ENCODE assay signal across 18 cellular contexts in genomic region chr19:52231154-52231565, GRCh38. TPM values are rescaled to one million over a fixed set of nuclear protein-coding genes. Genes with fewer than 3 reads are reported as not detected.
DNase-seq lines count a peak whose midpoint lies in the region; ATAC-seq and TF ChIP-seq lines count a peak whose summit lies in the region.
"Had no signal": no experiment of that assay in that cellular context is flagged by ENCODE, and none has a peak within 500 bp of the region (broad histone marks: within the 10 kb centered on the region; RNA-seq: fewer than 3 reads in every experiment).

No MANE protein-coding gene starts in this region.

- no peak overlapping the region for H2BK15ac ChIP-seq in IMR-90 (ENCODE audit: low read depth, low read length)

- H3K27ac ChIP-seq in DND-41 (ENCODE audit: low read length) (no peak overlapping the region), IMR-90 (ENCODE audit: insufficient read depth, low read length) (no peak overlapping the region)
- H3K27ac ChIP-seq: breast epithelium, heart left ventricle, right atrium auricular region had no signal

- peaks cover 0 to 7% (median under 1%) of the 10 kb centered on the region in 4 donors for H3K4me1 Mint-ChIP-seq in naive thymus-derived CD8-positive, alpha-beta T cell
- H3K4me1 Mint-ChIP-seq: CD14-positive monocyte, H9 had no signal

- H3K18ac ChIP-seq in IMR-90 (ENCODE audit: low read depth, low read length) = no peak overlapping the region

- peaks cover 0 to 23% (median 5%) of the 10 kb centered on the region in 3 donors for H3K36me3 Mint-ChIP-seq in naive thymus-derived CD8-positive, alpha-beta T cell

- H2BK120ac ChIP-seq in IMR-90 (ENCODE audit: low read depth, low read length) = no peak overlapping the region

- H2AK9ac ChIP-seq in IMR-90 (replicated peaks; ENCODE audit: low read depth, low read length, poor library complexity) = no peak overlapping the region

- H3K23ac ChIP-seq in IMR-90 (ENCODE audit: low read depth, low read length) = no peak overlapping the region

- H4K20me1 ChIP-seq in DND-41 (ENCODE audit: insufficient read depth, low read length) (no peaks in the 10 kb centered on the region), IMR-90 (ENCODE audit: insufficient read depth, low read length) (no peaks in the 10 kb centered on the region; the same call in 1 of the 2 replicates)

- no peaks in the 10 kb centered on the region for H3K9me3 Mint-ChIP-seq in naive thymus-derived CD8-positive, alpha-beta T cell
- H3K9me3 Mint-ChIP-seq: CD14-positive monocyte, H9 had no signal

- H3K9ac ChIP-seq in DND-41 (ENCODE audit: low read depth, low read length) = no peak overlapping the region
- no peak overlapping the region for H3K9ac ChIP-seq in IMR-90 (ENCODE audit: low read depth, low read length)

- POLR2A ChIA-PET in IMR-90 (lab: Charles Lee; ENCODE audit: unreplicated experiment) = no interaction called here
- POLR2A ChIA-PET in naive thymus-derived CD8-positive, alpha-beta T cell (lab: Charles Lee) = no interaction called here

- H2BK20ac ChIP-seq in IMR-90 (ENCODE audit: low read depth, low read length) = no peak overlapping the region

- peak; percentile 27; the same call in 1 of the 3 replicates for ATAC-seq in DND-41 (ENCODE audit: insufficient read depth, low read depth)
- no peak; the same call in 1 of the 2 replicates for ATAC-seq in IMR-90 (ENCODE audit: low read depth)
- ATAC-seq in naive thymus-derived CD8-positive, alpha-beta T cell = no peak
- no peak for ATAC-seq in HG03280 (IDR thresholded peaks at IDR 0.05; ENCODE audit: unreplicated experiment)
- ATAC-seq: left cardiac atrium, Panc1 had no signal

- H3K4ac ChIP-seq in IMR-90 (ENCODE audit: low read depth, low read length) = no peak overlapping the region

- H3K56ac ChIP-seq in IMR-90 (ENCODE audit: extremely low read depth, insufficient read depth, low read length) = no peak overlapping the region

- no TSS peak for BruUV-seq in IMR-90 (replicated peaks; lab: Mats Ljungman, UMichigan)

- H3K27me3 ChIP-seq in DND-41 (ENCODE audit: insufficient read depth, low read length, poor library complexity) (no peaks in the 10 kb centered on the region), IMR-90 (ENCODE audit: control insufficient read depth, insufficient read depth, low read length) (no peaks in the 10 kb centered on the region)
- H3K27me3 ChIP-seq: breast epithelium, heart left ventricle, right atrium auricular region had no signal

- peak overlapping the region in 6 of 10 donors; percentile 3 to 45 (median 32) for H3K27ac Mint-ChIP-seq in naive thymus-derived CD8-positive, alpha-beta T cell
- H3K27ac Mint-ChIP-seq: H9 had no signal

- no peaks in the 10 kb centered on the region for H3K9me1 ChIP-seq in IMR-90 (ENCODE audit: insufficient read depth, low read length)

- DNase-seq in DND-41 = no peak
- peak; percentile 1 for DNase-seq in IMR-90
- peak; percentile 21 for DNase-seq in ecto neural progenitor cell (ENCODE audit: low spot score)
- DNase-seq in naive thymus-derived CD8-positive, alpha-beta T cell = no peak
- no peak for DNase-seq in activated effector memory CD4-positive, alpha-beta T cell treated with Interleukin-2 at 50 U/mL for 16 hours
- DNase-seq in cortex of kidney (lab: John Stamatoyannopoulos, UW) = no peak
- DNase-seq: effector memory CD4-positive, alpha-beta T cell; H9; heart left ventricle; left cardiac atrium; NCI-H1436 treated with DMSO at 0.1 percent for 48 hours; NCI-H524 treated with DMSO at 0.1 percent for 48 hours; stimulated activated CD4-positive, alpha-beta T cell treated with anti-CD3 and anti-CD28 coated beads, Interleukin-4, amount 100 ng/mL, for 1 hour had no signal

- H2AK5ac ChIP-seq in IMR-90 (ENCODE audit: low read depth, low read length) = no peak overlapping the region

- intact Hi-C loops in IMR-90 (cut with micrococcal nuclease) = loop anchor here (10.0 kb wide), 1 partner anchor 306 kb away; the partner anchor contains the start of gene ZNF613

- H4K8ac ChIP-seq in IMR-90 (ENCODE audit: low read depth in 2 of 2, low read length in 2 of 2) = no peak overlapping the region

- TF ChIP-seq RAD21 in IMR-90 (IDR thresholded peaks at IDR 0.05; ENCODE audit: low read length) = no peak

- in situ Hi-C loops in IMR-90 (cut with MboI; ENCODE audit: low sequenced_read_pairs) = no loop called here

- H3K4me2 ChIP-seq in DND-41 (ENCODE audit: insufficient read depth, low read length) = no peak overlapping the region
- no peak overlapping the region for H3K4me2 ChIP-seq in IMR-90 (ENCODE audit: low read depth, low read length)

- H3K14ac ChIP-seq in IMR-90 (replicated peaks; ENCODE audit: low read depth, low read length) = no peak overlapping the region

- H4K91ac ChIP-seq in IMR-90 (ENCODE audit: insufficient read depth, low read depth, low read length) = no peak overlapping the region

- H3K4me3 Mint-ChIP-seq in naive thymus-derived CD8-positive, alpha-beta T cell = no peak overlapping the region
- H3K4me3 Mint-ChIP-seq: CD14-positive monocyte, H9 had no signal

- TF ChIP-seq CTCF in DND-41 (IDR thresholded peaks at IDR 0.05; ENCODE audit: borderline replicate concordance, extremely low read depth, low read length, poor library complexity, severe bottlenecking) (no peak), IMR-90 (conservative IDR thresholded peaks at IDR 0.05; ENCODE audit: low read depth, low read length) (no peak)

- CTCF ChIA-PET in IMR-90 (lab: Yijun Ruan, JAX) = no interaction called here

- dilution Hi-C loops in IMR-90 (cut with HindIII; ENCODE audit: low sequenced_read_pairs, unreplicated experiment) = no loop called here

- H3K4me1 ChIP-seq in DND-41 (ENCODE audit: insufficient read depth, low read length) (no peaks in the 10 kb centered on the region), IMR-90 (ENCODE audit: control insufficient read depth, insufficient read depth, low read length) (no peaks in the 10 kb centered on the region)
- H3K4me1 ChIP-seq: breast epithelium, heart left ventricle, right atrium auricular region had no signal

- H2AFZ ChIP-seq in DND-41 (ENCODE audit: low read depth, low read length) = no peak overlapping the region
- no peak overlapping the region for H2AFZ ChIP-seq in IMR-90 (replicated peaks; ENCODE audit: low read length, poor library complexity)

- no peak overlapping the region for H2BK5ac ChIP-seq in IMR-90 (ENCODE audit: low read depth, low read length, poor library complexity, severe bottlenecking)

- no CpG with 5 or more reads among the region's 1 CpG for WGBS in IMR-90 (ENCODE audit: extremely low coverage in 2 of 2, insufficient read length in 1 of 2), 2 experiments

- no peak for TF ChIP-seq POLR2A in IMR-90 (IDR thresholded peaks at IDR 0.05; ENCODE audit: low read depth, low read length)

- no peaks in the 10 kb centered on the region for H3K9me3 ChIP-seq in DND-41 (ENCODE audit: insufficient read depth, low read length, severe bottlenecking)
- no peaks in the 10 kb centered on the region for H3K9me3 ChIP-seq in IMR-90 (ENCODE audit: control insufficient read depth, insufficient read depth, low read length)
- H3K9me3 ChIP-seq: breast epithelium, heart left ventricle, right atrium auricular region had no signal

- H3K36me3 ChIP-seq in DND-41 (ENCODE audit: insufficient read depth, low read length) = peaks cover 27% of the 10 kb centered on the region
- H3K36me3 ChIP-seq in IMR-90 (ENCODE audit: control insufficient read depth, insufficient read depth, low read length) = peaks cover 27% of the 10 kb centered on the region
- H3K36me3 ChIP-seq: breast epithelium had no signal

- no peaks in the 10 kb centered on the region; a peak in 2 of 4 replicates for H3K79me1 ChIP-seq in IMR-90 (ENCODE audit: low read depth in 1 of 2, low read length in 2 of 2)

- no peak overlapping the region for H3K4me3 ChIP-seq in DND-41 (ENCODE audit: low read depth in 1 of 2, low read length in 2 of 2)
- no peak overlapping the region for H3K4me3 ChIP-seq in IMR-90 (ENCODE audit: insufficient read depth, low read depth, low read length)
- H3K4me3 ChIP-seq: breast epithelium, heart left ventricle, right atrium auricular region had no signal

- no peaks in the 10 kb centered on the region for H3K27me3 Mint-ChIP-seq in naive thymus-derived CD8-positive, alpha-beta T cell

- H3K79me2 ChIP-seq in DND-41 (ENCODE audit: insufficient read depth, low read length) = no peaks in the 10 kb centered on the region

- no peak overlapping the region for H4K5ac ChIP-seq in IMR-90 (ENCODE audit: low read depth, low read length)

TF ChIP-seq in IMR-90, 13 proteins besides CTCF, POLR2A, EP300 and RAD21 (continues in another document):
- TF ChIP-seq RCOR1 (IDR thresholded peaks at IDR 0.05; ENCODE audit: insufficient replicate concordance, low read length) (no peak), CEBPB (IDR thresholded peaks at IDR 0.05; ENCODE audit: low read depth, low read length) (no peak), FOS (IDR thresholded peaks at IDR 0.05; ENCODE audit: low read depth, low read length) (no peak), CHD1 (IDR thresholded peaks at IDR 0.05; ENCODE audit: low read depth, low read length) (no peak)

RNA-seq across cellular contexts. Expression of gene ZNF766, which starts 38.2 kb away (rescaled TPM):
- total RNA-seq in IMR-90 (2012; rRNA removed) = 18.9 and 20.4 TPM in 2 replicates
- 3.4 and 4.9 TPM in 2 replicates for polyA plus RNA-seq in IMR-90 (2012; rRNA removed)
- polyA plus RNA-seq in IMR-90 (2012; cell fraction: cytosol; rRNA removed) = 0.63 and 0.94 TPM in 2 replicates
- polyA plus RNA-seq in IMR-90 (2012; cell fraction: nucleus; rRNA removed; ENCODE audit: low replicate concordance) = 0.61 and 3.7 TPM in 2 replicates
- 10 to 100 TPM; 61.0 to 67.2 TPM for total RNA-seq in naive thymus-derived CD8-positive, alpha-beta T cell
- 10 to 100 TPM; 49.6 to 70.5 (median 61.8) TPM for polyA plus RNA-seq in naive thymus-derived CD8-positive, alpha-beta T cell

RNA-seq across cellular contexts. Expression of gene PPP2R1A, which starts 41.3 kb away (rescaled TPM):
- 137 and 173 TPM in 2 replicates for total RNA-seq in IMR-90 (2012; rRNA removed)
- polyA plus RNA-seq in IMR-90 (2012; rRNA removed) = 250 and 292 TPM in 2 replicates
- polyA plus RNA-seq in IMR-90 (2012; cell fraction: cytosol; rRNA removed) = 251 and 446 TPM in 2 replicates
- 89.3 and 214 TPM in 2 replicates for polyA plus RNA-seq in IMR-90 (2012; cell fraction: nucleus; rRNA removed; ENCODE audit: low replicate concordance)
- total RNA-seq in naive thymus-derived CD8-positive, alpha-beta T cell = 100 to 1,000 TPM; 184 TPM
- polyA plus RNA-seq in naive thymus-derived CD8-positive, alpha-beta T cell = 100 to 1,000 TPM; 148 to 174 (median 170) TPM

RNA-seq across cellular contexts. Expression of gene ZNF836, which starts 59.7 kb away (rescaled TPM):
- 4.1 and 5.0 TPM in 2 replicates for total RNA-seq in IMR-90 (2012; rRNA removed)
- 1.1 and 1.4 TPM in 2 replicates for polyA plus RNA-seq in IMR-90 (2012; rRNA removed)
- 0.76 and 1.3 TPM in 2 replicates for polyA plus RNA-seq in IMR-90 (2012; cell fraction: cytosol; rRNA removed)
- 1.2 and 2.9 TPM in 2 replicates for polyA plus RNA-seq in IMR-90 (2012; cell fraction: nucleus; rRNA removed; ENCODE audit: low replicate concordance)
- total RNA-seq in naive thymus-derived CD8-positive, alpha-beta T cell = 10 to 100 TPM; 45.7 to 46.6 TPM
- polyA plus RNA-seq in naive thymus-derived CD8-positive, alpha-beta T cell = 10 to 100 TPM; 10.2 to 19.8 (median 12.8) TPM

Comparison
In these comparisons a context has a peak if more than half of its experiments do, and no peak if none do; other contexts are left out.
1. DNase-seq: peak in IMR-90 (single experiment) and ecto neural progenitor cell (single experiment); none in DND-41 (single experiment), naive thymus-derived CD8-positive, alpha-beta T cell (0 of 10), activated effector memory CD4-positive, alpha-beta T cell treated with Interleukin-2 at 50 U/mL for 16 hours (single experiment) and cortex of kidney (single experiment).